ENCODE assay signal across 1 cellular context in genomic region chr22:21698430-21699329, GRCh38.
TF ChIP-seq lines count a peak whose summit lies in the region.

No MANE protein-coding gene starts in this region.

TF ChIP-seq in K562, 482 proteins besides CTCF, POLR2A, EP300 and RAD21 (continued from another document and continues in another):
- TF ChIP-seq ZMIZ1 (IDR thresholded peaks at IDR 0.05; ENCODE audit: low read depth in 2 of 2, low read length in 2 of 2) (0 out of 4 replicates have a peak, but pooled peaks of 1 of the 2 experiments have one; percentile 16), SNAPC5 (CRISPR knock-in tag; IDR thresholded peaks at IDR 0.05) (no peak), GTF2F1 (IDR thresholded peaks at IDR 0.05; ENCODE audit: low read depth, low read length) (0 out of 2 replicates have a peak, but pooled peaks have one; percentile 40), HBP1 (CRISPR knock-in tag; IDR thresholded peaks at IDR 0.05) (0 out of 2 replicates have a peak, but pooled peaks have one; percentile 65), CBFA2T2 (conservative IDR thresholded peaks at IDR 0.05) (no peak), ATF1 (CRISPR knock-in tag; IDR thresholded peaks at IDR 0.05) (no peak), ATF1 (tag; IDR thresholded peaks at IDR 0.05) (no peak), ZKSCAN1 (IDR thresholded peaks at IDR 0.05; ENCODE audit: low read depth, low read length) (no peak), FOXA3 (CRISPR knock-in tag; conservative IDR thresholded peaks at IDR 0.05 in 1 of 2, IDR thresholded peaks at IDR 0.05 in 1 of 2) (no peak), ZFP36 (IDR thresholded peaks at IDR 0.05; ENCODE audit: low read depth, low read length, partially characterized antibody) (no peak), SREBF1 (IDR thresholded peaks at IDR 0.05; ENCODE audit: borderline replicate concordance, low read depth, low read length) (no peak; the same call in 1 of the 2 replicates), HMGXB4 (CRISPR knock-in tag; IDR thresholded peaks at IDR 0.05) (0 out of 2 replicates have a peak, but pooled peaks have one; percentile 73), ZNF77 (CRISPR knock-in tag; IDR thresholded peaks at IDR 0.05) (no peak), FOXM1 (IDR thresholded peaks at IDR 0.05; ENCODE audit: low read depth) (no peak), FOXM1 (CRISPR knock-in tag; IDR thresholded peaks at IDR 0.05; ENCODE audit: low read depth) (no peak), SRF (CRISPR knock-in tag; IDR thresholded peaks at IDR 0.05) (peak in 1 of 2 experiments; percentile 49; a peak in 1 of 4 replicates), ZNF217 (CRISPR knock-in tag; IDR thresholded peaks at IDR 0.05) (no peak), TGIF2 (CRISPR knock-in tag; IDR thresholded peaks at IDR 0.05) (no peak), TAF15 (IDR thresholded peaks at IDR 0.05; ENCODE audit: low read depth, low read length) (peak; percentile 95), ZFP1 (CRISPR knock-in tag; IDR thresholded peaks at IDR 0.05) (no peak; the same call in 1 of the 2 replicates), ZNF274 (IDR thresholded peaks at IDR 0.05; ENCODE audit: borderline replicate concordance, low read depth, low read length) (no peak), ZNF146 (CRISPR knock-in tag; IDR thresholded peaks at IDR 0.05; ENCODE audit: unreplicated experiment) (no peak), ZNF347 (CRISPR knock-in tag; IDR thresholded peaks at IDR 0.05; ENCODE audit: low read depth) (0 out of 2 replicates have a peak, but pooled peaks have one; percentile 78), ILK (tag; IDR thresholded peaks at IDR 0.05; ENCODE audit: borderline replicate concordance, low read depth) (no peak), IRF2 (CRISPR knock-in tag; IDR thresholded peaks at IDR 0.05) (no peak), RBM17 (IDR thresholded peaks at IDR 0.05; ENCODE audit: borderline replicate concordance, low read depth, low read length) (no peak), MAX (CRISPR knock-in tag; IDR thresholded peaks at IDR 0.05) (no peak), ZBTB2 (IDR thresholded peaks at IDR 0.05) (no peak), ZBTB17 (CRISPR knock-in tag; IDR thresholded peaks at IDR 0.05) (no peak; the same call in 1 of the 2 replicates), TEAD2 (tag; IDR thresholded peaks at IDR 0.05) (no peak), ARID3A (IDR thresholded peaks at IDR 0.05; ENCODE audit: borderline replicate concordance, low read depth, low read length) (no peak), FOXO4 (CRISPR knock-in tag; IDR thresholded peaks at IDR 0.05) (0 out of 2 replicates have a peak, but pooled peaks have one; percentile 17), CREB5 (CRISPR knock-in tag; IDR thresholded peaks at IDR 0.05) (no peak), MBD1 (CRISPR knock-in tag; IDR thresholded peaks at IDR 0.05) (no peak), SRSF1 (IDR thresholded peaks at IDR 0.05; ENCODE audit: low read depth, low read length) (no peak), IFI16 (CRISPR knock-in tag; IDR thresholded peaks at IDR 0.05) (no peak), CBFA2T3 (IDR thresholded peaks at IDR 0.05) (no peak), KLF6 (CRISPR knock-in tag; IDR thresholded peaks at IDR 0.05; ENCODE audit: borderline replicate concordance) (no peak), XRCC3 (IDR thresholded peaks at IDR 0.05) (no peak), ZNF766 (CRISPR knock-in tag; conservative IDR thresholded peaks at IDR 0.05) (no peak), HOXB6 (CRISPR knock-in tag; IDR thresholded peaks at IDR 0.05; ENCODE audit: borderline replicate concordance) (no peak), XRCC4 (IDR thresholded peaks at IDR 0.05; ENCODE audit: extremely low read depth, insufficient read depth, insufficient read length) (no peak), THAP12 (CRISPR knock-in tag; IDR thresholded peaks at IDR 0.05) (peak; percentile 73), LCOR (CRISPR knock-in tag; IDR thresholded peaks at IDR 0.05) (no peak), CBX3 (IDR thresholded peaks at IDR 0.05; ENCODE audit: borderline replicate concordance in 1 of 2, low read length in 2 of 2) (peak in 1 of 2 experiments; percentile 27; a peak in 1 of 3 replicates), POLR2AphosphoS2 (IDR thresholded peaks at IDR 0.05; ENCODE audit: low read length) (peak; percentile 83; the same call in 1 of the 2 replicates), ZNF778 (CRISPR knock-in tag; IDR thresholded peaks at IDR 0.05) (no peak), ARID1B (IDR thresholded peaks at IDR 0.05) (no peak), ZNF668 (CRISPR knock-in tag; IDR thresholded peaks at IDR 0.05) (no peak), FOXK1 (CRISPR knock-in tag; IDR thresholded peaks at IDR 0.05; ENCODE audit: borderline replicate concordance) (no peak), NR4A1 (CRISPR knock-in tag; IDR thresholded peaks at IDR 0.05) (peak; percentile 35; the same call in 1 of the 2 replicates), NR4A1 (tag; IDR thresholded peaks at IDR 0.05) (no peak), TRIM24 (IDR thresholded peaks at IDR 0.05) (no peak)
